In genomic region chr17:68457539-68458259, GRCh38 we compare ENCODE assay signal across 8 cellular contexts. TPM values are rescaled to one million over a fixed set of nuclear protein-coding genes. Genes with fewer than 3 reads are reported as not detected.
A peak's percentile ranks its signal among the peaks of the same experiment; 100 is the strongest.
DNase-seq lines count a peak whose midpoint lies in the region; ATAC-seq and TF ChIP-seq lines count a peak whose summit lies in the region.

No MANE protein-coding gene starts in this region.

- H3K27ac ChIP-seq in ectodermal cell (ENCODE audit: insufficient read depth, low read depth, low read length, poor library complexity, severe bottlenecking) (no peak overlapping the region), lower lobe of right lung (peak overlapping the region; percentile 88)

- peak overlapping the region; percentile 16 for H3K4me3 ChIP-seq in ectodermal cell (ENCODE audit: insufficient read depth, low read depth, low read length)
- peak overlapping the region; percentile 76 for H3K4me3 ChIP-seq in lower lobe of right lung

- POLR2A ChIA-PET in activated CD8-positive, alpha-beta T cell treated with anti-CD3 and anti-CD28 coated beads for 36 hours (lab: Charles Lee) = interaction anchor here (0.9 to 4.4 kb wide), 7 partner anchors 11 to 261 kb away, joined by 3 to 31 read pairs (median 5); partner anchors contain the start of genes AMZ2, ARSG and SLC16A6

- no peaks in the 10 kb centered on the region for H3K36me3 Mint-ChIP-seq in activated CD8-positive, alpha-beta T cell treated with anti-CD3 and anti-CD28 coated beads for 36 hours (ENCODE audit: low read depth)

- intact Hi-C loops in activated CD8-positive, alpha-beta T cell treated with anti-CD3 and anti-CD28 coated beads for 36 hours (cut with micrococcal nuclease) = no loop called here
- intact Hi-C loops in lower lobe of right lung (cut with DNase I) = no loop called here

- H3K27ac Mint-ChIP-seq in activated CD8-positive, alpha-beta T cell treated with anti-CD3 and anti-CD28 coated beads for 36 hours = peak overlapping the region; percentile 30

- CTCF ChIA-PET in activated CD8-positive, alpha-beta T cell treated with anti-CD3 and anti-CD28 coated beads for 36 hours (lab: Charles Lee) = interaction anchor here (1.2 to 12.2 kb wide), 10 partner anchors 9 to 463 kb away, joined by 3 to 166 read pairs (median 7); no protein-coding TSS in a partner anchor

- H3K4me1 ChIP-seq in ectodermal cell (ENCODE audit: control insufficient read depth, insufficient read depth, low read length) (peaks cover 17% of the 10 kb centered on the region), lower lobe of right lung (peaks cover 56% of the 10 kb centered on the region)

- no peak for TF ChIP-seq CTCF in activated CD8-positive, alpha-beta T cell treated with anti-CD3 and anti-CD28 coated beads for 36 hours (IDR thresholded peaks at IDR 0.05)
- no peak for TF ChIP-seq CTCF in lower lobe of right lung (IDR thresholded peaks at IDR 0.05)

- H3K27me3 Mint-ChIP-seq in activated CD8-positive, alpha-beta T cell treated with anti-CD3 and anti-CD28 coated beads for 36 hours = no peaks in the 10 kb centered on the region

- WGBS in ectodermal cell, 2 experiments = 1% methylated on average over 44 to 54 of the region's 54 CpGs

- H3K9me3 ChIP-seq in ectodermal cell (ENCODE audit: control insufficient read depth, low read length) (no peaks in the 10 kb centered on the region), lower lobe of right lung (no peaks in the 10 kb centered on the region)

- H3K9me3 Mint-ChIP-seq in activated CD8-positive, alpha-beta T cell treated with anti-CD3 and anti-CD28 coated beads for 36 hours = no peaks in the 10 kb centered on the region

- DNase-seq in CD1c-positive myeloid dendritic cell (ENCODE audit: extremely low spot score) (peak; percentile 100), NCI-H774 (lab: John Stamatoyannopoulos, UW) (peak; percentile 100), lower lobe of right lung (peak; percentile 99)
- DNase-seq in activated CD8-positive, alpha-beta T cell treated with anti-CD3 and anti-CD28 coated beads for 36 hours = peak; percentile 98
- DNase-seq in stimulated activated CD4-positive, alpha-beta T cell treated with anti-CD3 and anti-CD28 coated beads, TNF-alpha, amount 100 ng/mL, for 1 hour (ENCODE audit: low read depth in 3 of 3, low spot score in 1 of 3) = peak; percentile 92 to 96 (median 96)

- peak overlapping the region; percentile 83 for H3K4me3 Mint-ChIP-seq in activated CD8-positive, alpha-beta T cell treated with anti-CD3 and anti-CD28 coated beads for 36 hours

- peaks cover 57% of the 10 kb centered on the region for H3K4me1 Mint-ChIP-seq in activated CD8-positive, alpha-beta T cell treated with anti-CD3 and anti-CD28 coated beads for 36 hours (ENCODE audit: low read depth)

- peak; percentile 79 for ATAC-seq in GM19397 (IDR thresholded peaks at IDR 0.05; ENCODE audit: unreplicated experiment)
- ATAC-seq in HG03565 (IDR thresholded peaks at IDR 0.05; ENCODE audit: unreplicated experiment) = peak; percentile 68
- ATAC-seq in activated CD8-positive, alpha-beta T cell treated with anti-CD3 and anti-CD28 coated beads for 36 hours = peak; percentile 93
- ATAC-seq in lower lobe of right lung = peak; percentile 95 to 98

- H3K27me3 ChIP-seq in ectodermal cell (ENCODE audit: control insufficient read depth, insufficient read depth, low read length, poor library complexity, severe bottlenecking) (peaks cover 15% of the 10 kb centered on the region), lower lobe of right lung (ENCODE audit: low read depth) (no peaks in the 10 kb centered on the region)

- H3K36me3 ChIP-seq in ectodermal cell (ENCODE audit: control insufficient read depth, insufficient read depth, low read length) = no peaks in the 10 kb centered on the region
- H3K36me3 ChIP-seq in lower lobe of right lung = peaks cover 2% of the 10 kb centered on the region

RNA-seq across cellular contexts. Expression of gene WIPI1, which starts 0.4 kb away (rescaled TPM):
- 10 to 100 TPM; 11.3 to 13.1 TPM for total RNA-seq in activated CD8-positive, alpha-beta T cell treated with anti-CD3 and anti-CD28 coated beads for 36 hours
- 16.4 TPM for polyA plus RNA-seq in ectodermal cell (2013, experiment 1 of 4)
- polyA plus RNA-seq in ectodermal cell (2013, experiment 2 of 4) = 16.0 TPM
- 12.1 TPM for polyA plus RNA-seq in ectodermal cell (2013, experiment 3 of 4)
- 15.2 TPM for polyA plus RNA-seq in ectodermal cell (2013, experiment 4 of 4)
- total RNA-seq in lower lobe of right lung = 37.5 TPM

RNA-seq across cellular contexts. Expression of gene PRKAR1A, which starts 54.5 kb away (rescaled TPM):
- 100 to 1,000 TPM; 157 to 168 TPM for total RNA-seq in activated CD8-positive, alpha-beta T cell treated with anti-CD3 and anti-CD28 coated beads for 36 hours
- polyA plus RNA-seq in ectodermal cell (2013, experiment 1 of 4) = 128 TPM
- 121 TPM for polyA plus RNA-seq in ectodermal cell (2013, experiment 2 of 4)
- 84.7 TPM for polyA plus RNA-seq in ectodermal cell (2013, experiment 3 of 4)
- 95.1 TPM for polyA plus RNA-seq in ectodermal cell (2013, experiment 4 of 4)
- 374 TPM for total RNA-seq in lower lobe of right lung
